ENCODE assay signal across 8 cellular contexts in the genomic region with DNA sequence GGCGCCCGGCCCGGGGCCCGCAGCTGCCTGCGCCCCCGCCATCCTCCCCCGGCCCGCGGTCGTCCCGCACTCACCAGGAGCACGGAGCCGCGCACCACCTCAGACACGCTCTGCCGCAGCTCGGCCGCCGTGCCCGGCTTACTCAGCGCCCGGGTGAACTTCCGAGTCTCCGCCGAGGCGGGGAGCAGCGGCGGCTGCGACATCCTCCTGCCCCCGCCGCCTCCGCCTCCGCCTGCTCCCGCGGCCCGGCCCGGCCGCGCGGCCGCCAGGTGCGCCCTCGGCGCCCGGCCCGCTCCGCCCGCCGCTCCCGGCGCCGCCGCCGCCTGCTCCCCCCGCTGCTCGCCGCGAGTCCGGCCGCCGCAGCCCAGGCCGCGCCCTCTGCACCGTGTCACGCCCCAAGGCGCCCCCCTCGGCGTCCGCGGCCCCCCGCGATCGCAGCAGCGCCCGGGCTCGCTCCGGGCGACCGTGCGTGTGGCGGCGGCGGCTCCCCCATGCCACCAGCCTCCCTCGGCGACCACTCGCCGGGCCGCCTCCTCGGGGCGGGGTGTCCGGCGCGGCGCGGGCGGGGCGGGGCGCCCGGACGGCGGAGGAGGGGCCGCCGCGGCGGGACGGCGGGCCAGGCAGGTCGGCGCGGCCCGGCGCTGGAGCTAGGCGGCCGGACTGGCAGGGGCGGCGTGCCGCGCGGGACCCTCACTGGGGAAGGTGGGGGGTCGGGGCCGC.
A peak's percentile ranks its signal among the peaks of the same experiment; 100 is the strongest.
DNase-seq lines count a peak whose midpoint lies in the region; ATAC-seq lines count a peak whose summit lies in the region.

No MANE protein-coding gene starts in this region.

- intact Hi-C loops in left colon (cut with DNase I, micrococcal nuclease): no loop called here

- H2AFZ ChIP-seq in Karpas-422 (ENCODE audit: low read length): peak overlapping the region; percentile 100; the same call in 1 of the 2 replicates

- peak; percentile 31 for ATAC-seq in GM21786 (IDR thresholded peaks at IDR 0.05; ENCODE audit: unreplicated experiment)
- peak; percentile 53 for ATAC-seq in left colon

- no peaks in the 10 kb centered on the region for H3K27me3 ChIP-seq in Karpas-422 (ENCODE audit: low read length)

- H3K4me3 ChIP-seq in GM08714 (ENCODE audit: low read length): peak overlapping the region; percentile 80; the same call in 1 of the 2 replicates
- H3K4me3 ChIP-seq in Karpas-422 (ENCODE audit: low read length): peak overlapping the region; percentile 82

- peaks cover 4% of the 10 kb centered on the region; the same call in 1 of the 2 replicates for H4K20me1 ChIP-seq in Karpas-422 (ENCODE audit: insufficient read depth, low read depth, low read length)

- no peaks in the 10 kb centered on the region for H3K9me2 ChIP-seq in Karpas-422 (replicated peaks; ENCODE audit: insufficient read depth, low read length)

- H3K9me3 ChIP-seq in Karpas-422 (ENCODE audit: low read length): no peaks in the 10 kb centered on the region

- peak; percentile 79 for DNase-seq in Karpas-422
- DNase-seq in activated CD4-positive, CD25-positive, alpha-beta regulatory T cell (lab: John Stamatoyannopoulos, UW): peak; percentile 45 to 62 (median 50)
- peak; percentile 31 for DNase-seq in cerebellar cortex (ENCODE audit: low spot score)
- peak; percentile 42 to 71 for DNase-seq in left colon
- peak; percentile 71 for DNase-seq in stimulated activated CD4-positive, alpha-beta T cell treated with anti-CD3 and anti-CD28 coated beads, Interleukin-1b, Interleukin-23, amount 100 ng/mL, for 48 hours
- no peak for DNase-seq in amniotic stem cell (lab: John Stamatoyannopoulos, UW)

- H3K79me2 ChIP-seq in Karpas-422 (ENCODE audit: low read length): no peaks in the 10 kb centered on the region

- peak overlapping the region; percentile 95 for H3K4me2 ChIP-seq in Karpas-422 (ENCODE audit: low read depth, low read length, poor library complexity, severe bottlenecking)

- no peak overlapping the region for H3K27ac ChIP-seq in Karpas-422 (ENCODE audit: low read length)

- H3K9ac ChIP-seq in Karpas-422 (ENCODE audit: low read length): peak overlapping the region; percentile 69

- H3K36me3 ChIP-seq in Karpas-422 (ENCODE audit: insufficient read depth, low read length): no peaks in the 10 kb centered on the region

- peaks cover 24% of the 10 kb centered on the region for H3K4me1 ChIP-seq in Karpas-422 (ENCODE audit: low read length)
